8 cellular contexts compared by ENCODE assay signal in the genomic region with DNA sequence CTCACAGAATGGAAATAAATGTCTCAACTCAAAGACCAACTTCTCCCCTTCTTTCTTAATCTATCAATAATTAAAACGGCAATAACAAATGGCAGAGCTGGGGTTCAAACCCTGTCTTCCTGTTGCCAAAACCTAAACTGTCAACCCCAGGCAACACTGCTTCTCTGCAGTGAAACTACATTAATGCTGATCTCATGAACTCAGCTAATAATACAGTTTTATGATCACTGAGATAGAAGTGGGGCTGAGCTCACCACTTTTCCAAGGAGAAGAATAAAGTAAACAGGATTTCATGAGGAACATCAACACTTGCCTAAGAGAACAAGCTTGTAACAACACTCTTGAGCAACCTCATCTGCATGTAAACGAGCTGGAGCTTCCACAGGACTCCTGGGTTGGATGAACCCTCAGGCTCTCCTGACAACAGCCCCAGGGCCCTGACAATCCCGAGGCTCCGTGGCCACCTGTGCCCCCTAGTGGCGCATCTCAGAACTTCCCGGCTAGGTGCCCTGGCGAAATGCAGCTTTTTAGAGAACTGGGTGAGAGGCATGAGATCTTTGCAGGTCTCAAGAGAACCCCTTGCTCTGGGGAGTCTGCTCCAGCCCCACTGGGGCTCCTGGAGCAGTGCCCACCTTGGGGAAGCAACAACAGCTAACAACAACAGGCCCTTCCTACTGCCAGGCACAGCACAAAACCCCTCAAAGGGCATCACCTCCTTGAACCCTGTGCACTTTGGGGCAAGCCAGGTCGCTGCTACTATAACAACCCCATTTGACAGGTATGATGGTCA.
A peak's percentile ranks its signal among the peaks of the same experiment; 100 is the strongest.
DNase-seq lines count a peak whose midpoint lies in the region; ATAC-seq lines count a peak whose summit lies in the region.

No MANE protein-coding gene starts in this region.

- ATAC-seq in GM21723 (IDR thresholded peaks at IDR 0.05; ENCODE audit: unreplicated experiment), result peak; percentile 80

- H3K9me3 ChIP-seq in MG63 (no peaks in the 10 kb centered on the region), skeletal muscle satellite cell (replicated peaks; ENCODE audit: low read length) (no peaks in the 10 kb centered on the region)

- no peak overlapping the region for H3K4me3 ChIP-seq in MG63
- no peak overlapping the region for H3K4me3 ChIP-seq in skeletal muscle satellite cell (ENCODE audit: low read length)

- H3K4me2 ChIP-seq in skeletal muscle satellite cell (ENCODE audit: low read length), result no peak overlapping the region

- peak overlapping the region; percentile 9 for H3K9ac ChIP-seq in skeletal muscle satellite cell (ENCODE audit: low read depth, low read length)

- DNase-seq in DMS53 (lab: John Stamatoyannopoulos, UW) (peak; percentile 77), MG63 (peak; percentile 52), T-helper 9 cell (peak; percentile 73), anterior cingulate cortex (lab: John Stamatoyannopoulos, UW) (peak in 56 of 58 donors; percentile 6 to 88 (median 65)), hepatic stellate cell (ENCODE audit: low spot score) (peak; percentile 91), mesenteric fat pad (ENCODE audit: low spot score) (no peak)

- H3K27me3 ChIP-seq in MG63 (no peaks in the 10 kb centered on the region), skeletal muscle satellite cell (ENCODE audit: control insufficient read depth, insufficient read depth, low read length) (no peaks in the 10 kb centered on the region)

- H3K36me3 ChIP-seq in MG63, result no peaks in the 10 kb centered on the region
- H3K36me3 ChIP-seq in skeletal muscle satellite cell (ENCODE audit: insufficient read depth, low read length), result no peaks in the 10 kb centered on the region

- H3K4me1 ChIP-seq in skeletal muscle satellite cell (ENCODE audit: control insufficient read depth, insufficient read depth, low read length), result no peaks in the 10 kb centered on the region
